In genomic region chr12:82329508-82329907, GRCh38 we compare ENCODE assay signal across 13 cellular contexts. TPM values are rescaled to one million over a fixed set of nuclear protein-coding genes. Genes with fewer than 3 reads are reported as not detected.
DNase-seq lines count a peak whose midpoint lies in the region; TF ChIP-seq lines count a peak whose summit lies in the region.
"Had no signal": no experiment of that assay in that cellular context is flagged by ENCODE, and none has a peak within 500 bp of the region (broad histone marks: within the 10 kb centered on the region; RNA-seq: fewer than 3 reads in every experiment).

No MANE protein-coding gene starts in this region.

- no peaks in the 10 kb centered on the region for H3K27me3 Mint-ChIP-seq in endodermal cell (ENCODE audit: insufficient read depth)

- H3K9me3 Mint-ChIP-seq in endodermal cell, result no peaks in the 10 kb centered on the region

- DNase-seq in COR-L47 (lab: John Stamatoyannopoulos, UW), result peak; percentile 99
- DNase-seq in NCI-H1092 (lab: John Stamatoyannopoulos, UW), result peak; percentile 81
- peak; percentile 21 for DNase-seq in NCI-H2196 treated with DMSO at 0.1 percent for 48 hours (lab: John Stamatoyannopoulos, UW; ENCODE audit: unreplicated experiment)
- no peak for DNase-seq in endodermal cell
- no peak for DNase-seq in stimulated activated CD4-positive, alpha-beta T cell treated with anti-CD3 and anti-CD28 coated beads, Interleukin-4, amount 100 ng/mL, for 4 hours
- DNase-seq in Peyer's patch, result no peak
- no peak for DNase-seq in retina
- DNase-seq in GM03348 (ENCODE audit: low spot score), result no peak
- DNase-seq: Caco-2, head of caudate nucleus, kidney glomerular epithelial cell, NCI-H1694 treated with DMSO at 0.1 percent for 48 hours had no signal

- H3K27ac ChIP-seq in endodermal cell (ENCODE audit: low read depth, low read length), result peak overlapping the region; percentile 33
- no peak overlapping the region for H3K27ac ChIP-seq in Peyer's patch
- H3K27ac ChIP-seq: epithelial cell of prostate had no signal

- H3K36me3 Mint-ChIP-seq in endodermal cell (ENCODE audit: low read depth), result no peaks in the 10 kb centered on the region

- H3K4me3 ChIP-seq in endodermal cell (ENCODE audit: low read length) (no peak overlapping the region), Peyer's patch (no peak overlapping the region)

- H3K4me1 Mint-ChIP-seq in endodermal cell, result peaks cover 13% of the 10 kb centered on the region

- no peak overlapping the region for H3K9ac ChIP-seq in endodermal cell (ENCODE audit: extremely low read depth, low read length, poor library complexity, severe bottlenecking)

- no peak for TF ChIP-seq CTCF in endodermal cell (conservative IDR thresholded peaks at IDR 0.05)
- no peak for TF ChIP-seq CTCF in Peyer's patch (IDR thresholded peaks at IDR 0.05)

- H3K4me3 Mint-ChIP-seq in endodermal cell, result no peak overlapping the region

- H3K27ac Mint-ChIP-seq in endodermal cell, result peak overlapping the region; percentile 39

- H3K27me3 ChIP-seq in endodermal cell (ENCODE audit: control insufficient read depth, insufficient read depth, low read length, poor library complexity, severe bottlenecking), result no peaks in the 10 kb centered on the region
- no peaks in the 10 kb centered on the region for H3K27me3 ChIP-seq in Peyer's patch

- H3K36me3 ChIP-seq in endodermal cell (ENCODE audit: control insufficient read depth, insufficient read depth, low read length) (no peaks in the 10 kb centered on the region), Peyer's patch (no peaks in the 10 kb centered on the region)

- H3K4me1 ChIP-seq in endodermal cell (ENCODE audit: control insufficient read depth, insufficient read depth, low read length) (no peaks in the 10 kb centered on the region), Peyer's patch (no peaks in the 10 kb centered on the region)
- H3K4me1 ChIP-seq: Caco-2 had no signal

- no peaks in the 10 kb centered on the region for H3K9me3 ChIP-seq in endodermal cell (ENCODE audit: control insufficient read depth, low read length)
- H3K9me3 ChIP-seq in Peyer's patch, result no peaks in the 10 kb centered on the region
- H3K9me3 ChIP-seq: Caco-2 had no signal

- TF ChIP-seq POLR2A in Peyer's patch (IDR thresholded peaks at IDR 0.05), result no peak

- WGBS in endodermal cell (ENCODE audit: insufficient coverage in 1 of 2, insufficient read length in 1 of 2), 2 experiments, result 33% methylated on average over 1 of the region's 1 CpG; no CpG with 5 or more reads in 1 of the 2 experiments

RNA-seq across cellular contexts. Expression of gene CCDC59, which starts 28.7 kb away (rescaled TPM):
- total RNA-seq in endodermal cell (10 to 100 TPM; 51.9 to 65.4 TPM), Peyer's patch (100 to 1,000 TPM in 1 of 4 donors, 10 to 100 TPM in 3; 25.4 to 101 (median 39.9) TPM)
- polyA plus RNA-seq in endodermal cell (2013, experiment 1 of 2), result 59.8 TPM
- polyA plus RNA-seq in endodermal cell (2013, experiment 2 of 2), result 58.1 TPM

RNA-seq across cellular contexts. Expression of gene METTL25, which starts 28.8 kb away (rescaled TPM):
- total RNA-seq in endodermal cell (10 to 100 TPM in 1 of 2 donors, 1 to 10 TPM in 1; 9.5 to 10.6 TPM), Peyer's patch (10 to 100 TPM; 11.4 to 24.7 (median 20.0) TPM)
- 3.7 TPM for polyA plus RNA-seq in endodermal cell (2013, experiment 1 of 2)
- polyA plus RNA-seq in endodermal cell (2013, experiment 2 of 2), result 4.7 TPM

Comparison
In these comparisons a context has a peak if more than half of its experiments do, and no peak if none do; other contexts are left out.
1. DNase-seq: peak in COR-L47 (single experiment), NCI-H1092 (single experiment) and NCI-H2196 treated with DMSO at 0.1 percent for 48 hours (single experiment); none in endodermal cell (single experiment), stimulated activated CD4-positive, alpha-beta T cell treated with anti-CD3 and anti-CD28 coated beads, Interleukin-4, amount 100 ng/mL, for 4 hours (0 of 2), Peyer's patch (0 of 3), retina (single experiment) and GM03348 (single experiment).